Comparison of ENCODE assay signal across 9 cellular contexts in the genomic region with DNA sequence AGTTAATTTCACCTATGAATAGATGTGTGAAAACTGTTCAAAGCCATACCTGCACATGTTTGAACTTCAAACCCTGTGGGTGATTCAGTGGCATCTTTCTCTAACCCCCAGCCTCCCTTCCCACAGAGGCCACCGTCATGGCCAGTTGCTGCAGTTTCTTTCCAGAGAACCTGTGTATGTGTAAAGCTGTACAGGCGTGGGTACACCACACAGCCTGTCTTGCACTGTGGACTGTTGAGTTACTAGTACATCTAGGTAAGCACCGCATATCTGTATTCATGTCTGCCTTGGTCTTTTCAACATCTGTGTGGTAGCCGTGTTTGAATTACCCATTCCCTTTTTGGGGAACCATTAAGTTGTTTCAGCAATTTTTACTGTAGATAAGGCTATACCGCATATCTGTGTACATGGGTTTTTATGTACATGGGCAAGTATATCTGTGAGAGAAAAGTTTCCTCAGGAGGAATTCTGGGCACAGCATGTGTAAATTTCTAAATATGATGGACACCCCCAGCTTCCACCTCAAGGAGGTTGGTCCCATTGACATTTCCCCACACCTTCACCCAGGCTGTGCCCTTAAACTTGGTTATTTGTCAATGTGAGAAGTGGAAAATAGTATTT. TPM values are rescaled to one million over a fixed set of nuclear protein-coding genes. Genes with fewer than 3 reads are reported as not detected.
DNase-seq lines count a peak whose midpoint lies in the region; ATAC-seq and TF ChIP-seq lines count a peak whose summit lies in the region.
"Had no signal": no experiment of that assay in that cellular context is flagged by ENCODE, and none has a peak within 500 bp of the region (broad histone marks: within the 10 kb centered on the region; RNA-seq: fewer than 3 reads in every experiment).

No MANE protein-coding gene starts in this region.

- H3K14ac ChIP-seq in IMR-90 (replicated peaks; ENCODE audit: low read depth, low read length): no peak overlapping the region

- no peak overlapping the region for H2AK5ac ChIP-seq in IMR-90 (ENCODE audit: low read depth, low read length)

- H3K79me2 ChIP-seq in hepatocyte: peaks cover 79% of the 10 kb centered on the region

- POLR2A ChIA-PET in IMR-90 (lab: Charles Lee; ENCODE audit: unreplicated experiment): interaction anchor here (0.6 to 2.5 kb wide), 3 partner anchors 14 to 71 kb away, joined by 3 to 6 read pairs (median 4); partner anchors contain the start of gene NEAT1

- intact Hi-C loops in IMR-90 (cut with micrococcal nuclease) (no loop called here), adrenal gland (cut with DNase I) (no loop called here)

- H3K27me3 ChIP-seq in IMR-90 (ENCODE audit: control insufficient read depth, insufficient read depth, low read length): no peaks in the 10 kb centered on the region
- no peaks in the 10 kb centered on the region for H3K27me3 ChIP-seq in adrenal gland
- H3K27me3 ChIP-seq in hepatocyte: no peaks in the 10 kb centered on the region
- no peaks in the 10 kb centered on the region for H3K27me3 ChIP-seq in stomach smooth muscle (ENCODE audit: control insufficient read depth in 1 of 2, insufficient read depth in 2 of 2, low read length in 2 of 2)

- peaks cover 5% of the 10 kb centered on the region for H3K9me1 ChIP-seq in IMR-90 (ENCODE audit: insufficient read depth, low read length)

- ATAC-seq in IMR-90 (ENCODE audit: low read depth) (0 out of 2 replicates have a peak, but pooled peaks have one; percentile 4), GM18858 (IDR thresholded peaks at IDR 0.05; ENCODE audit: unreplicated experiment) (no peak)

- DNase-seq in IMR-90 (peak; percentile 49), adrenal gland (peak; percentile 29 to 60 (median 49)), hepatocyte (ENCODE audit: low spot score) (no peak), NCI-H82 (lab: John Stamatoyannopoulos, UW) (no peak), HUDEP-2 (lab: John Stamatoyannopoulos, UW; ENCODE audit: unreplicated experiment in 76 of 76) (no peak), DMS153 (lab: John Stamatoyannopoulos, UW) (no peak)

- H2BK20ac ChIP-seq in IMR-90 (ENCODE audit: low read depth, low read length): no peak overlapping the region

- H4K20me1 ChIP-seq in IMR-90 (ENCODE audit: insufficient read depth, low read length) (peaks cover 95% of the 10 kb centered on the region), hepatocyte (ENCODE audit: insufficient read depth, poor library complexity, severe bottlenecking) (peaks cover 67% of the 10 kb centered on the region)

- dilution Hi-C loops in IMR-90 (cut with HindIII; ENCODE audit: low sequenced_read_pairs, unreplicated experiment): no loop called here

- TF ChIP-seq CTCF in IMR-90 (conservative IDR thresholded peaks at IDR 0.05; ENCODE audit: low read depth, low read length) (no peak), adrenal gland (IDR thresholded peaks at IDR 0.05) (no peak), hepatocyte (IDR thresholded peaks at IDR 0.05; ENCODE audit: poor library complexity) (no peak)

- H3K9me2 ChIP-seq in hepatocyte (replicated peaks; ENCODE audit: insufficient read depth): no peaks in the 10 kb centered on the region

- no peak overlapping the region for H4K5ac ChIP-seq in IMR-90 (ENCODE audit: low read depth, low read length)

- no peak overlapping the region for H2BK5ac ChIP-seq in IMR-90 (ENCODE audit: low read depth, low read length, poor library complexity, severe bottlenecking)

- peaks cover 11 to 56% of the 10 kb centered on the region in 2 experiments for H3K79me1 ChIP-seq in IMR-90 (ENCODE audit: low read depth in 1 of 2, low read length in 2 of 2)

- H3K23ac ChIP-seq in IMR-90 (ENCODE audit: low read depth, low read length): peak overlapping the region; percentile 24; the same call in 1 of the 2 replicates

- H3K9me3 ChIP-seq in IMR-90 (ENCODE audit: control insufficient read depth, insufficient read depth, low read length) (no peaks in the 10 kb centered on the region), adrenal gland (replicated peaks in 1 of 3) (no peaks in the 10 kb centered on the region), hepatocyte (ENCODE audit: low read depth) (no peaks in the 10 kb centered on the region), stomach smooth muscle (ENCODE audit: control insufficient read depth in 2 of 2, low read length in 2 of 2) (no peaks in the 10 kb centered on the region)

- 100% methylated on average over 1 of the region's 5 CpGs; no CpG with 5 or more reads in 1 of the 2 experiments for WGBS in IMR-90 (ENCODE audit: extremely low coverage in 2 of 2, insufficient read length in 1 of 2), 2 experiments
- WGBS in adrenal gland, 4 donors: 71 to 76% (median 73%) methylated on average over 5 of the region's 5 CpGs
- 87% methylated on average over 5 of the region's 5 CpGs for WGBS in hepatocyte (ENCODE audit: low lambda C conversion rate, missing lambda C conversion rate)

- H3K4ac ChIP-seq in IMR-90 (ENCODE audit: low read depth, low read length): no peak overlapping the region

- TF ChIP-seq POLR2A in IMR-90 (IDR thresholded peaks at IDR 0.05; ENCODE audit: low read depth, low read length) (peak; percentile 76), adrenal gland (IDR thresholded peaks at IDR 0.05) (peak in 1 of 2 donors; percentile 33)

- in situ Hi-C loops in IMR-90 (cut with MboI; ENCODE audit: low sequenced_read_pairs): no loop called here

- no peak overlapping the region for H4K8ac ChIP-seq in IMR-90 (ENCODE audit: low read depth in 2 of 2, low read length in 2 of 2)

- no peak overlapping the region for H3K56ac ChIP-seq in IMR-90 (ENCODE audit: extremely low read depth, insufficient read depth, low read length)

- no peak overlapping the region for H2BK15ac ChIP-seq in IMR-90 (ENCODE audit: low read depth, low read length)

- CTCF ChIA-PET in IMR-90 (lab: Yijun Ruan, JAX): interaction anchor here (0.6 kb wide), 1 partner anchor 59 kb away, joined by 3 read pairs; no protein-coding TSS in a partner anchor

- H2AK9ac ChIP-seq in IMR-90 (replicated peaks; ENCODE audit: low read depth, low read length, poor library complexity): no peak overlapping the region

- H3K9ac ChIP-seq in IMR-90 (ENCODE audit: low read depth, low read length): no peak overlapping the region
- peak overlapping the region in 1 of 2 donors; percentile 13 for H3K9ac ChIP-seq in stomach smooth muscle (ENCODE audit: low read length in 2 of 2)

- H3K36me3 ChIP-seq in IMR-90 (ENCODE audit: control insufficient read depth, insufficient read depth, low read length) (peaks cover 47% of the 10 kb centered on the region), adrenal gland (replicated peaks in 1 of 2) (peaks cover 0 to 58% of the 10 kb centered on the region in 2 donors), hepatocyte (replicated peaks; ENCODE audit: insufficient read depth, low read depth) (no peaks in the 10 kb centered on the region), stomach smooth muscle (ENCODE audit: control insufficient read depth in 2 of 2, insufficient read depth in 2 of 2, low read length in 2 of 2) (peaks cover 46 to 51% of the 10 kb centered on the region in 2 donors)

- peak overlapping the region; percentile 27; the same call in 1 of the 2 replicates for H3K4me2 ChIP-seq in IMR-90 (ENCODE audit: low read depth, low read length)
- no peak overlapping the region for H3K4me2 ChIP-seq in hepatocyte

- no peak overlapping the region for H3K4me3 ChIP-seq in IMR-90 (ENCODE audit: insufficient read depth, low read depth, low read length)
- H3K4me3 ChIP-seq in adrenal gland: no peak overlapping the region
- H3K4me3 ChIP-seq in hepatocyte: no peak overlapping the region
- H3K4me3 ChIP-seq in stomach smooth muscle (ENCODE audit: low read length in 2 of 2): peak overlapping the region in 1 of 2 donors; percentile 10
- H3K4me3 ChIP-seq: SK-N-MC had no signal

- H4K91ac ChIP-seq in IMR-90 (ENCODE audit: insufficient read depth, low read depth, low read length): no peak overlapping the region

- H2AFZ ChIP-seq in IMR-90 (replicated peaks; ENCODE audit: low read length, poor library complexity) (no peak overlapping the region), hepatocyte (no peak overlapping the region)

- H3K27ac ChIP-seq in IMR-90 (ENCODE audit: insufficient read depth, low read length) (no peak overlapping the region), adrenal gland (peak overlapping the region; percentile 34 to 100 (median 73)), hepatocyte (peak overlapping the region; percentile 36), stomach smooth muscle (ENCODE audit: low read length) (peak overlapping the region; percentile 42)
- H3K27ac ChIP-seq: SK-N-MC had no signal

- no peak for TF ChIP-seq RAD21 in IMR-90 (IDR thresholded peaks at IDR 0.05; ENCODE audit: low read length)

- H3K18ac ChIP-seq in IMR-90 (ENCODE audit: low read depth, low read length): no peak overlapping the region

- no TSS peak for BruUV-seq in IMR-90 (replicated peaks; lab: Mats Ljungman, UMichigan)

- no peak overlapping the region for H2BK120ac ChIP-seq in IMR-90 (ENCODE audit: low read depth, low read length)

- peaks cover 2% of the 10 kb centered on the region; the same call in 1 of the 2 replicates for H3K4me1 ChIP-seq in IMR-90 (ENCODE audit: control insufficient read depth, insufficient read depth, low read length)
- H3K4me1 ChIP-seq in adrenal gland (replicated peaks in 1 of 2): peaks cover 47 to 100% of the 10 kb centered on the region in 2 donors
- no peaks in the 10 kb centered on the region for H3K4me1 ChIP-seq in hepatocyte (ENCODE audit: insufficient read depth)
- peaks cover 53% of the 10 kb centered on the region for H3K4me1 ChIP-seq in stomach smooth muscle (ENCODE audit: control insufficient read depth, insufficient read depth, low read length)

RNA-seq across cellular contexts. Expression of gene NEAT1, which starts 13.9 kb away (rescaled TPM):
- total RNA-seq in IMR-90 (2012; rRNA removed) (30.1 and 38.0 TPM in 2 replicates), adrenal gland (1,000 to 10,000 TPM in 3 of 8 donors, 100 to 1,000 TPM in 4, 10 to 100 TPM in 1; 64.3 to 1,661 (median 335) TPM), hepatocyte (104 and 130 TPM in 2 replicates)
- polyA plus RNA-seq in IMR-90 (2012; rRNA removed) (56.3 and 114 TPM in 2 replicates), adrenal gland (1,000 to 10,000 TPM in 2 of 3 donors, 100 to 1,000 TPM in 1; 216 to 6,838 (median 2,645) TPM), hepatocyte (168 and 209 TPM in 2 replicates)
- 12.5 and 21.1 TPM in 2 replicates for polyA plus RNA-seq in IMR-90 (2012; cell fraction: cytosol; rRNA removed)
- polyA plus RNA-seq in IMR-90 (2012; cell fraction: nucleus; rRNA removed; ENCODE audit: low replicate concordance): 237 and 1,050 TPM in 2 replicates

RNA-seq across cellular contexts. Expression of gene FRMD8, which starts 50.1 kb away (rescaled TPM):
- total RNA-seq in IMR-90 (2012; rRNA removed): 10.8 and 11.3 TPM in 2 replicates
- 19.8 and 22.5 TPM in 2 replicates for polyA plus RNA-seq in IMR-90 (2012; rRNA removed)
- 30.0 and 36.2 TPM in 2 replicates for polyA plus RNA-seq in IMR-90 (2012; cell fraction: cytosol; rRNA removed)
- 33.2 and 66.1 TPM in 2 replicates for polyA plus RNA-seq in IMR-90 (2012; cell fraction: nucleus; rRNA removed; ENCODE audit: low replicate concordance)
- total RNA-seq in adrenal gland: 10 to 100 TPM; 20.6 to 52.1 (median 39.6) TPM
- 10 to 100 TPM in 2 of 3 donors, 1 to 10 TPM in 1; 5.3 to 21.3 (median 20.4) TPM for polyA plus RNA-seq in adrenal gland
- total RNA-seq in hepatocyte: 20.8 and 25.7 TPM in 2 replicates
- polyA plus RNA-seq in hepatocyte: 22.2 and 31.0 TPM in 2 replicates

RNA-seq across cellular contexts. Expression of gene SLC25A45, which starts 54.1 kb away (rescaled TPM):
- total RNA-seq in IMR-90 (2012; rRNA removed) (0.56 and 0.72 TPM in 2 replicates), adrenal gland (10 to 100 TPM in 1 of 8 donors, 1 to 10 TPM in 7; 1.1 to 12.7 (median 6.7) TPM), hepatocyte (4.9 and 8.8 TPM in 2 replicates)
- polyA plus RNA-seq in IMR-90 (2012; rRNA removed) (1.2 and 1.3 TPM in 2 replicates), adrenal gland (10 to 100 TPM in 2 of 3 donors, 1 to 10 TPM in 1; 2.4 to 21.0 (median 14.7) TPM), hepatocyte (13.9 and 20.3 TPM in 2 replicates)
- 0.69 and 1.5 TPM in 2 replicates for polyA plus RNA-seq in IMR-90 (2012; cell fraction: cytosol; rRNA removed)
- polyA plus RNA-seq in IMR-90 (2012; cell fraction: nucleus; rRNA removed; ENCODE audit: low replicate concordance): 5.8 and 7.2 TPM in 2 replicates

Comparison
In these comparisons a context has a peak if more than half of its experiments do, and no peak if none do; other contexts are left out.
1. DNase-seq: peak in IMR-90 (single experiment) and adrenal gland (7 of 7); none in hepatocyte (single experiment), NCI-H82 (single experiment), HUDEP-2 (0 of 76) and DMS153 (single experiment).